12 cellular contexts compared by ENCODE assay signal in genomic region chr2:168278424-168278888, GRCh38. TPM values are rescaled to one million over a fixed set of nuclear protein-coding genes. Genes with fewer than 3 reads are reported as not detected.
DNase-seq lines count a peak whose midpoint lies in the region; ATAC-seq and TF ChIP-seq lines count a peak whose summit lies in the region.
"Had no signal": no experiment of that assay in that cellular context is flagged by ENCODE, and none has a peak within 500 bp of the region (broad histone marks: within the 10 kb centered on the region; RNA-seq: fewer than 3 reads in every experiment).

No MANE protein-coding gene starts in this region.

- DNase-seq in HCEC 1CT = peak; percentile 90
- DNase-seq in RPMI7951 (ENCODE audit: low read depth) = peak; percentile 85
- peak; percentile 85 for DNase-seq in fibroblast of peridontal ligament (ENCODE audit: extremely low read depth)
- no peak for DNase-seq in OCI-M2 (lab: John Stamatoyannopoulos, UW; ENCODE audit: unreplicated experiment)
- DNase-seq in NCI-H524 (lab: John Stamatoyannopoulos, UW) = no peak
- DNase-seq in cerebellar nuclear complex (lab: John Stamatoyannopoulos, UW) = no peak
- DNase-seq: left ventricle myocardium inferior, psoas muscle had no signal

- TF ChIP-seq CTCF in 22Rv1 (IDR thresholded peaks at IDR 0.05) = no peak

- ATAC-seq in HG03045 (IDR thresholded peaks at IDR 0.05; ENCODE audit: unreplicated experiment) = no peak
- ATAC-seq: psoas muscle had no signal

- H3K27ac ChIP-seq in 22Rv1 = peak overlapping the region; percentile 91
- H3K27ac ChIP-seq: KMS-11, left ventricle myocardium inferior, PC-9, psoas muscle had no signal

RNA-seq across cellular contexts. Expression of gene STK39, which starts 31.1 kb away (rescaled TPM):
- total RNA-seq in RPMI7951 (2014; rRNA removed; shearing (Covaris generic)) = 21.9 and 27.4 TPM in 2 replicates

Comparison
In these comparisons a context has a peak if more than half of its experiments do, and no peak if none do; other contexts are left out.
1. DNase-seq: peak in HCEC 1CT (single experiment), RPMI7951 (single experiment) and fibroblast of peridontal ligament (single experiment); none in OCI-M2 (single experiment), NCI-H524 (0 of 2) and cerebellar nuclear complex (0 of 2).